9 cellular contexts compared by ENCODE assay signal in genomic region chr13:19927117-19927734, GRCh38. TPM values are rescaled to one million over a fixed set of nuclear protein-coding genes. Genes with fewer than 3 reads are reported as not detected.
DNase-seq lines count a peak whose midpoint lies in the region; ATAC-seq and FAIRE-seq lines count a peak whose summit lies in the region.
"Had no signal": no experiment of that assay in that cellular context is flagged by ENCODE, and none has a peak within 500 bp of the region (broad histone marks: within the 10 kb centered on the region; RNA-seq: fewer than 3 reads in every experiment).

No MANE protein-coding gene starts in this region.

- intact Hi-C loops in activated naive CD4-positive, alpha-beta T cell treated with anti-CD3 and anti-CD28 coated beads for 36 hours (cut with micrococcal nuclease): loop anchor here (1.0 to 2.0 kb wide), 2 partner anchors 34 to 236 kb away; no protein-coding TSS in a partner anchor

- ATAC-seq in central memory CD8-positive, alpha-beta T cell (replicated peaks; ENCODE audit: extremely low read depth, poor library complexity, severe bottlenecking): peak; percentile 32
- ATAC-seq in naive B cell (ENCODE audit: low read depth in 2 of 2) (peak; percentile 30 to 58), HG02885 (IDR thresholded peaks at IDR 0.05; ENCODE audit: poor library complexity, unreplicated experiment) (no peak), GM18498 (IDR thresholded peaks at IDR 0.05; ENCODE audit: unreplicated experiment) (no peak), HG03520 (IDR thresholded peaks at IDR 0.05; ENCODE audit: unreplicated experiment) (no peak)

- CTCF ChIA-PET in activated naive CD4-positive, alpha-beta T cell treated with anti-CD3 and anti-CD28 coated beads for 36 hours (lab: Charles Lee): interaction anchor here (0.6 to 1.3 kb wide), 7 partner anchors 9 to 258 kb away, joined by 3 to 10 read pairs (median 4); no protein-coding TSS in a partner anchor

- H3K4me1 Mint-ChIP-seq in central memory CD8-positive, alpha-beta T cell: no peaks in the 10 kb centered on the region
- no peaks in the 10 kb centered on the region for H3K4me1 Mint-ChIP-seq in naive B cell
- no peaks in the 10 kb centered on the region for H3K4me1 Mint-ChIP-seq in activated naive CD4-positive, alpha-beta T cell treated with anti-CD3 and anti-CD28 coated beads for 36 hours (ENCODE audit: low read depth)

- H3K27me3 Mint-ChIP-seq in central memory CD8-positive, alpha-beta T cell: peaks cover 9% of the 10 kb centered on the region
- H3K27me3 Mint-ChIP-seq in naive B cell: peaks cover 0 to 10% (median under 1%) of the 10 kb centered on the region in 3 donors
- no peaks in the 10 kb centered on the region for H3K27me3 Mint-ChIP-seq in activated naive CD4-positive, alpha-beta T cell treated with anti-CD3 and anti-CD28 coated beads for 36 hours (ENCODE audit: low read depth)

- peaks cover 2% of the 10 kb centered on the region for H3K36me3 Mint-ChIP-seq in central memory CD8-positive, alpha-beta T cell (ENCODE audit: insufficient read depth)
- H3K36me3 Mint-ChIP-seq in naive B cell: no peaks in the 10 kb centered on the region
- no peaks in the 10 kb centered on the region for H3K36me3 Mint-ChIP-seq in activated naive CD4-positive, alpha-beta T cell treated with anti-CD3 and anti-CD28 coated beads for 36 hours (ENCODE audit: low read depth)

- no peak overlapping the region for H3K27ac Mint-ChIP-seq in central memory CD8-positive, alpha-beta T cell (ENCODE audit: low read depth)
- H3K27ac Mint-ChIP-seq in naive B cell: no peak overlapping the region
- no peak overlapping the region for H3K27ac Mint-ChIP-seq in activated naive CD4-positive, alpha-beta T cell treated with anti-CD3 and anti-CD28 coated beads for 36 hours
- H3K27ac Mint-ChIP-seq: T-helper 1 cell treated with Interleukin-12 subunit alpha and Interleukin-12 subunit beta and Interleukin-4 antibody, amounts not matched to agents 30 μg/mL and 1 μg/mL, for 36 hours had no signal

- FAIRE-seq in G401.6 (lab: Jason Lieb, UNC): peak; percentile 93

- H3K4me3 Mint-ChIP-seq in central memory CD8-positive, alpha-beta T cell: no peak overlapping the region
- H3K4me3 Mint-ChIP-seq in naive B cell: no peak overlapping the region
- H3K4me3 Mint-ChIP-seq in activated naive CD4-positive, alpha-beta T cell treated with anti-CD3 and anti-CD28 coated beads for 36 hours: no peak overlapping the region
- H3K4me3 Mint-ChIP-seq: T-helper 1 cell treated with Interleukin-12 subunit alpha and Interleukin-12 subunit beta and Interleukin-4 antibody, amounts not matched to agents 30 μg/mL and 1 μg/mL, for 36 hours had no signal

- DNase-seq in NCI-H1417 (lab: John Stamatoyannopoulos, UW) (peak in 2 of 3 experiments; percentile 5 to 61), naive B cell (peak; percentile 17)
- DNase-seq in central memory CD8-positive, alpha-beta T cell (ENCODE audit: low spot score in 2 of 2): no peak
- DNase-seq in activated naive CD4-positive, alpha-beta T cell treated with anti-CD3 and anti-CD28 coated beads for 36 hours: no peak

- H3K9me3 Mint-ChIP-seq in central memory CD8-positive, alpha-beta T cell: no peaks in the 10 kb centered on the region
- H3K9me3 Mint-ChIP-seq in naive B cell: no peaks in the 10 kb centered on the region
- H3K9me3 Mint-ChIP-seq in activated naive CD4-positive, alpha-beta T cell treated with anti-CD3 and anti-CD28 coated beads for 36 hours: no peaks in the 10 kb centered on the region
- H3K9me3 Mint-ChIP-seq: T-helper 1 cell treated with Interleukin-12 subunit alpha and Interleukin-12 subunit beta and Interleukin-4 antibody, amounts not matched to agents 30 μg/mL and 1 μg/mL, for 36 hours had no signal

RNA-seq across cellular contexts. Expression of gene ZMYM2, which starts 31.3 kb away (rescaled TPM):
- 10 to 100 TPM in 2 of 6 donors, 1 to 10 TPM in 4; 4.2 to 13.8 (median 9.3) TPM for polyA plus RNA-seq in naive B cell (ENCODE audit: low read depth in 6 of 6)
- total RNA-seq in activated naive CD4-positive, alpha-beta T cell treated with anti-CD3 and anti-CD28 coated beads for 36 hours: 10 to 100 TPM; 38.9 to 42.9 TPM

Comparison
In these comparisons a context has a peak if more than half of its experiments do, and no peak if none do; other contexts are left out.
1. DNase-seq: peak in NCI-H1417 (2 of 3) and naive B cell (single experiment); none in central memory CD8-positive, alpha-beta T cell (0 of 2) and activated naive CD4-positive, alpha-beta T cell treated with anti-CD3 and anti-CD28 coated beads for 36 hours (single experiment).
2. ATAC-seq: peak in central memory CD8-positive, alpha-beta T cell (single experiment) and naive B cell (2 of 2); none in HG02885 (single experiment), GM18498 (single experiment) and HG03520 (single experiment).